In genomic region chr17:65550075-65550635, GRCh38 we compare ENCODE assay signal across 24 cellular contexts. TPM values are rescaled to one million over a fixed set of nuclear protein-coding genes. Genes with fewer than 3 reads are reported as not detected.
DNase-seq lines count a peak whose midpoint lies in the region; ATAC-seq and TF ChIP-seq lines count a peak whose summit lies in the region.
"Had no signal": no experiment of that assay in that cellular context is flagged by ENCODE, and none has a peak within 500 bp of the region (broad histone marks: within the 10 kb centered on the region; RNA-seq: fewer than 3 reads in every experiment).

No MANE protein-coding gene starts in this region.

- in situ Hi-C loops in KBM-7 (cut with MboI; ENCODE audit: low pct_unique_long_range_greater_than_20kb, low sequenced_read_pairs) = no loop called here

- TF ChIP-seq CTCF in CD8-positive, alpha-beta T cell (IDR thresholded peaks at IDR 0.05) = no peak
- no peak for TF ChIP-seq CTCF in esophagus squamous epithelium (IDR thresholded peaks at IDR 0.05)
- TF ChIP-seq CTCF in nephron (IDR thresholded peaks at IDR 0.05; ENCODE audit: unreplicated experiment in 3 of 3) = no peak
- no peak for TF ChIP-seq CTCF in foreskin keratinocyte (conservative IDR thresholded peaks at IDR 0.05)

- no peak for ATAC-seq in CD8-positive, alpha-beta T cell
- ATAC-seq in foreskin keratinocyte = no peak
- no peak for ATAC-seq in HG03135 (IDR thresholded peaks at IDR 0.05; ENCODE audit: unreplicated experiment)
- ATAC-seq: activated CD4-positive, alpha-beta T cell treated with anti-CD3 and anti-CD28 coated beads for 36 hours; activated CD8-positive, alpha-beta T cell treated with anti-CD3 and anti-CD28 coated beads, Interleukin-2, amount 10 ng/mL, durations not matched to agents 7 days and 5 days; HCT116; left colon had no signal

- peak overlapping the region; percentile 18 for H3K27ac Mint-ChIP-seq in CD8-positive, alpha-beta T cell
- peak overlapping the region; percentile 33 to 71 (median 55) for H3K27ac Mint-ChIP-seq in nephron
- H3K27ac Mint-ChIP-seq: activated CD4-positive, alpha-beta T cell treated with anti-CD3 and anti-CD28 coated beads for 36 hours; activated CD8-positive, alpha-beta T cell treated with anti-CD3 and anti-CD28 coated beads, Interleukin-2, amount 10 ng/mL, durations not matched to agents 7 days and 5 days; activated naive CD8-positive, alpha-beta T cell treated with anti-CD3 and anti-CD28 coated beads, Interleukin-2, amount 10 ng/mL, durations not matched to agents 7 days and 5 days had no signal

- H3K4me1 Mint-ChIP-seq in CD8-positive, alpha-beta T cell (ENCODE audit: low read depth) = peaks cover 58% of the 10 kb centered on the region
- peaks cover 65% of the 10 kb centered on the region for H3K4me1 Mint-ChIP-seq in nephron

- WGBS in HUES64 = 52% methylated on average over 9 of the region's 9 CpGs
- WGBS in esophagus squamous epithelium, 2 donors = 64 to 76% methylated on average over 5 to 9 of the region's 9 CpGs

- H3K36me3 Mint-ChIP-seq in CD8-positive, alpha-beta T cell = peaks cover 50% of the 10 kb centered on the region
- peaks cover 60% of the 10 kb centered on the region for H3K36me3 Mint-ChIP-seq in nephron (ENCODE audit: low read depth)

- H3K27me3 ChIP-seq in CD8-positive, alpha-beta T cell (ENCODE audit: insufficient read depth, low read length) = no peaks in the 10 kb centered on the region
- no peaks in the 10 kb centered on the region for H3K27me3 ChIP-seq in HUES64 (ENCODE audit: insufficient read depth, low read length)
- H3K27me3 ChIP-seq in esophagus squamous epithelium = no peaks in the 10 kb centered on the region
- H3K27me3 ChIP-seq in foreskin keratinocyte = no peaks in the 10 kb centered on the region
- H3K27me3 ChIP-seq: ascending aorta had no signal

- CTCF ChIA-PET in CD8-positive, alpha-beta T cell (lab: Charles Lee) = interaction anchor here (2.4 kb wide), 1 partner anchor 10 kb away, joined by 10 read pairs; no protein-coding TSS in a partner anchor

- no peak overlapping the region for H3K4me3 ChIP-seq in CD8-positive, alpha-beta T cell (ENCODE audit: low read depth, low read length)
- H3K4me3 ChIP-seq in HUES64 (ENCODE audit: low read length) (no peak overlapping the region), esophagus squamous epithelium (no peak overlapping the region)
- H3K4me3 ChIP-seq: ascending aorta, PC-9 had no signal

- H3K4me1 ChIP-seq in CD8-positive, alpha-beta T cell (ENCODE audit: insufficient read depth, low read length) = peaks cover 36% of the 10 kb centered on the region
- H3K4me1 ChIP-seq in HUES64 (ENCODE audit: insufficient read depth, low read length) (peaks cover 55% of the 10 kb centered on the region), esophagus squamous epithelium (peaks cover 4 to 43% (median 42%) of the 10 kb centered on the region in 3 donors), foreskin keratinocyte (no peaks in the 10 kb centered on the region)
- H3K4me1 ChIP-seq: BE2C had no signal

- POLR2A ChIA-PET in CD8-positive, alpha-beta T cell (lab: Charles Lee) = interaction anchor here (1.2 kb wide), 1 partner anchor 55 kb away, joined by 3 read pairs; no protein-coding TSS in a partner anchor

- H3K27ac ChIP-seq in CD8-positive, alpha-beta T cell (ENCODE audit: low read depth, low read length) = no peak overlapping the region
- H3K27ac ChIP-seq in HUES64 (ENCODE audit: low read depth, low read length) = peak overlapping the region; percentile 5; the same call in 1 of the 2 replicates
- H3K27ac ChIP-seq in esophagus squamous epithelium = peak overlapping the region in 3 of 4 donors; percentile 5 to 25 (median 5)
- no peak overlapping the region for H3K27ac ChIP-seq in foreskin keratinocyte
- H3K27ac ChIP-seq: ascending aorta, PC-9 had no signal

- no peak for TF ChIP-seq POLR2A in esophagus squamous epithelium (IDR thresholded peaks at IDR 0.05)

- peaks cover 8% of the 10 kb centered on the region for H3K36me3 ChIP-seq in CD8-positive, alpha-beta T cell (ENCODE audit: insufficient read depth, low read length)
- peaks cover 70% of the 10 kb centered on the region for H3K36me3 ChIP-seq in HUES64 (ENCODE audit: insufficient read depth, low read length)
- H3K36me3 ChIP-seq in esophagus squamous epithelium = peaks cover 0 to 17% (median 0%) of the 10 kb centered on the region in 3 donors
- H3K36me3 ChIP-seq: BE2C had no signal

- H3K9me3 ChIP-seq in CD8-positive, alpha-beta T cell (ENCODE audit: low read length) = no peaks in the 10 kb centered on the region
- H3K9me3 ChIP-seq in HUES64 (ENCODE audit: insufficient read depth, low read depth, low read length) (no peaks in the 10 kb centered on the region), esophagus squamous epithelium (no peaks in the 10 kb centered on the region)
- H3K9me3 ChIP-seq: ascending aorta, BE2C had no signal

- no peak overlapping the region for H3K4me3 Mint-ChIP-seq in CD8-positive, alpha-beta T cell
- peak overlapping the region in 2 of 3 experiments; percentile 2 to 27 for H3K4me3 Mint-ChIP-seq in nephron
- H3K4me3 Mint-ChIP-seq: activated CD4-positive, alpha-beta T cell treated with anti-CD3 and anti-CD28 coated beads for 36 hours; activated CD8-positive, alpha-beta T cell treated with anti-CD3 and anti-CD28 coated beads, Interleukin-2, amount 10 ng/mL, durations not matched to agents 7 days and 5 days; activated naive CD8-positive, alpha-beta T cell treated with anti-CD3 and anti-CD28 coated beads, Interleukin-2, amount 10 ng/mL, durations not matched to agents 7 days and 5 days had no signal

- no peak for DNase-seq in CD8-positive, alpha-beta T cell
- no peak for DNase-seq in esophagus squamous epithelium (lab: John Stamatoyannopoulos, UW)
- no peak for DNase-seq in foreskin keratinocyte
- no peak for DNase-seq in NCI-H1436 (lab: John Stamatoyannopoulos, UW)
- no peak for DNase-seq in KBM-7
- DNase-seq: ACHN; activated CD4-positive, alpha-beta T cell treated with anti-CD3 and anti-CD28 coated beads for 36 hours; activated CD8-positive, alpha-beta T cell treated with anti-CD3 and anti-CD28 coated beads, Interleukin-2, amount 10 ng/mL, durations not matched to agents 7 days and 5 days; activated effector memory CD4-positive, alpha-beta T cell treated with Interleukin-2 at 50 U/mL for 16 hours; activated naive CD8-positive, alpha-beta T cell treated with anti-CD3 and anti-CD28 coated beads, Interleukin-2, amount 10 ng/mL, durations not matched to agents 7 days and 5 days; BE2C; GF-D8; left colon; mesenchymal stem cell; NCI-H187; NK-92 treated with Interleukin-12 subunit alpha and Interleukin-12 subunit beta, amount 100 ng/mL, for 24 hours; Right ventricle myocardium superior; stimulated activated CD4-positive, alpha-beta T cell treated with anti-CD3 and anti-CD28 coated beads, Interleukin-4, amount 100 ng/mL, for 1 hour had no signal

- no peak overlapping the region for H3K9ac ChIP-seq in HUES64 (ENCODE audit: low read depth, low read length)

- intact Hi-C loops in CD8-positive, alpha-beta T cell (cut with DNase I, micrococcal nuclease) = loop anchor here in 1 of 2 experiments (10.0 kb wide), 2 partner anchors 135 to 245 kb away; no protein-coding TSS in a partner anchor
- intact Hi-C loops in esophagus squamous epithelium (cut with DNase I) = no loop called here

- no peaks in the 10 kb centered on the region for H3K27me3 Mint-ChIP-seq in CD8-positive, alpha-beta T cell (ENCODE audit: low read depth)
- H3K27me3 Mint-ChIP-seq in nephron (ENCODE audit: low read depth) = no peaks in the 10 kb centered on the region
- H3K27me3 Mint-ChIP-seq: activated CD4-positive, alpha-beta T cell treated with anti-CD3 and anti-CD28 coated beads for 36 hours had no signal

- H3K9me3 Mint-ChIP-seq in CD8-positive, alpha-beta T cell = no peaks in the 10 kb centered on the region
- no peaks in the 10 kb centered on the region for H3K9me3 Mint-ChIP-seq in nephron
- H3K9me3 Mint-ChIP-seq: activated naive CD8-positive, alpha-beta T cell treated with anti-CD3 and anti-CD28 coated beads, Interleukin-2, amount 10 ng/mL, durations not matched to agents 7 days and 5 days had no signal

RNA-seq across cellular contexts. Expression of gene AXIN2, which starts 11.3 kb away (rescaled TPM):
- 10 to 100 TPM; 15.8 to 20.9 TPM for total RNA-seq in CD8-positive, alpha-beta T cell
- 30.5 TPM for polyA plus RNA-seq in HUES64 (2013, experiment 1 of 2)
- polyA plus RNA-seq in HUES64 (2013, experiment 2 of 2) = 35.8 TPM
- 10 to 100 TPM in 1 of 4 donors, 1 to 10 TPM in 2, under 1 TPM in 1; 0.83 to 10.9 (median 6.2) TPM for total RNA-seq in esophagus squamous epithelium
- total RNA-seq in foreskin keratinocyte = 0.21 and 0.34 TPM in 2 replicates
- 0.07 TPM in 2 replicates for polyA plus RNA-seq in foreskin keratinocyte

Comparison
In these comparisons a context has a peak if more than half of its experiments do, and no peak if none do; other contexts are left out.
1. H3K27ac ChIP-seq: peak in HUES64 (single experiment) and esophagus squamous epithelium (3 of 4); none in CD8-positive, alpha-beta T cell (single experiment) and foreskin keratinocyte (single experiment).